Comparison of ENCODE assay signal across 8 cellular contexts in genomic region chr22:46043339-46043738, GRCh38.
DNase-seq lines count a peak whose midpoint lies in the region; ATAC-seq, FAIRE-seq and TF ChIP-seq lines count a peak whose summit lies in the region.

No MANE protein-coding gene starts in this region.

- ATAC-seq in left lung (no peak), GM21737 (IDR thresholded peaks at IDR 0.05; ENCODE audit: unreplicated experiment) (no peak)

- peak; percentile 1 for DNase-seq in activated CD4-positive, CD25-positive, alpha-beta regulatory T cell treated with anti-CD3 and anti-CD28 coated beads, Interleukin-2, amount 50 U/mL, for 72 hours
- no peak for DNase-seq in activated CD4-positive, CD25-positive, alpha-beta regulatory T cell (lab: John Stamatoyannopoulos, UW)
- DNase-seq in left lung (peak in 1 of 2 donors; percentile 30), substantia nigra (lab: John Stamatoyannopoulos, UW) (no peak), UCSD-AML1 (lab: John Stamatoyannopoulos, UW; ENCODE audit: unreplicated experiment) (no peak), frontal cortex (ENCODE audit: low spot score in 2 of 2) (no peak)

- peak overlapping the region; percentile 94 for H3K27ac ChIP-seq in angular gyrus (ENCODE audit: low read depth, low read length)
- peak overlapping the region; percentile 89 to 94 for H3K27ac ChIP-seq in left lung
- H3K27ac ChIP-seq in substantia nigra (ENCODE audit: low read depth, low read length, poor library complexity, severe bottlenecking) = peak overlapping the region; percentile 97

- intact Hi-C loops in left lung (cut with DNase I) = no loop called here

- TF ChIP-seq CTCF in left lung (IDR thresholded peaks at IDR 0.05) = no peak

- no peak for FAIRE-seq in frontal cortex (lab: Jason Lieb, UNC)

- H3K36me3 ChIP-seq in left lung = no peaks in the 10 kb centered on the region

- H3K4me3 ChIP-seq in left lung = peak overlapping the region in 1 of 2 donors; percentile 58

- H3K4me1 ChIP-seq in left lung = peaks cover 25 to 66% of the 10 kb centered on the region in 2 donors

- no peaks in the 10 kb centered on the region for H3K9me3 ChIP-seq in left lung

- no peaks in the 10 kb centered on the region for H3K27me3 ChIP-seq in left lung
